9 cellular contexts compared by ENCODE assay signal in genomic region chr19:16456652-16457194, GRCh38. TPM values are rescaled to one million over a fixed set of nuclear protein-coding genes. Genes with fewer than 3 reads are reported as not detected.
A peak's percentile ranks its signal among the peaks of the same experiment; 100 is the strongest.
DNase-seq lines count a peak whose midpoint lies in the region; ATAC-seq, FAIRE-seq and TF ChIP-seq lines count a peak whose summit lies in the region.
"Had no signal": no experiment of that assay in that cellular context is flagged by ENCODE, and none has a peak within 500 bp of the region (broad histone marks: within the 10 kb centered on the region; RNA-seq: fewer than 3 reads in every experiment).

No MANE protein-coding gene starts in this region.

- dilution Hi-C loops in endothelial cell of umbilical vein (cut with MboI; ENCODE audit: extremely low pct_ligation_motif_present, low sequenced_read_pairs) = no loop called here

- peak overlapping the region; percentile 5 for H3K4me2 ChIP-seq in endothelial cell of umbilical vein (ENCODE audit: insufficient read depth, low read length)
- H3K4me2 ChIP-seq in parathyroid adenoma (ENCODE audit: low read length) = peak overlapping the region; percentile 51
- H3K4me2 ChIP-seq: PC-9 had no signal

- FAIRE-seq in endothelial cell of umbilical vein (lab: Jason Lieb, UNC) = no peak

- no peaks in the 10 kb centered on the region for H3K9me3 Mint-ChIP-seq in CD4-positive, alpha-beta memory T cell

- no peak overlapping the region for H3K4me3 ChIP-seq in CD4-positive, alpha-beta memory T cell (ENCODE audit: low read length in 2 of 2)
- H3K4me3 ChIP-seq in endothelial cell of umbilical vein (replicated peaks in 1 of 3; ENCODE audit: insufficient read depth in 1 of 3, low read depth in 1 of 3, low read length in 3 of 3) (no peak overlapping the region), parathyroid adenoma (ENCODE audit: low read depth, low read length) (peak overlapping the region; percentile 2)
- H3K4me3 ChIP-seq: PC-9 had no signal

- DNase-seq in CD4-positive, alpha-beta memory T cell = no peak
- DNase-seq in Kasumi-1 (lab: John Stamatoyannopoulos, UW) (peak; percentile 9 to 11), endothelial cell of umbilical vein (ENCODE audit: low read depth, low spot score) (no peak), cerebellar cortex (ENCODE audit: low spot score) (no peak), NOMO-1 treated with dmso at 0.1 percent for 144 hours (lab: John Stamatoyannopoulos, UW; ENCODE audit: unreplicated experiment) (no peak)

- POLR2A ChIA-PET in CD4-positive, alpha-beta memory T cell (lab: Charles Lee; ENCODE audit: partially characterized antibody) = no interaction called here
- POLR2A ChIA-PET in endothelial cell of umbilical vein (lab: Charles Lee) = interaction anchor here (0.6 kb wide), 1 partner anchor 10 kb away, joined by 3 read pairs; no protein-coding TSS in a partner anchor

- no peaks in the 10 kb centered on the region for H3K36me3 ChIP-seq in CD4-positive, alpha-beta memory T cell (ENCODE audit: insufficient read depth, low read length)
- H3K36me3 ChIP-seq in endothelial cell of umbilical vein (ENCODE audit: control insufficient read depth in 2 of 2, extremely low read depth in 1 of 2, insufficient read depth in 2 of 2, low read length in 2 of 2) (no peaks in the 10 kb centered on the region), parathyroid adenoma (ENCODE audit: control insufficient read depth, insufficient read depth, low read length) (no peaks in the 10 kb centered on the region)

- peaks cover 46% of the 10 kb centered on the region for H3K79me2 ChIP-seq in endothelial cell of umbilical vein (ENCODE audit: control insufficient read depth, insufficient read depth, low read length)
- H3K79me2 ChIP-seq in parathyroid adenoma = peaks cover 47% of the 10 kb centered on the region

- no peaks in the 10 kb centered on the region for H3K36me3 Mint-ChIP-seq in CD4-positive, alpha-beta memory T cell

- no peaks in the 10 kb centered on the region for H3K27me3 ChIP-seq in CD4-positive, alpha-beta memory T cell (ENCODE audit: insufficient read depth, low read length)
- H3K27me3 ChIP-seq in endothelial cell of umbilical vein (ENCODE audit: control insufficient read depth in 2 of 2, insufficient read depth in 2 of 2, low read length in 2 of 2) (no peaks in the 10 kb centered on the region), parathyroid adenoma (ENCODE audit: control insufficient read depth, insufficient read depth, low read length) (no peaks in the 10 kb centered on the region)

- H3K4me3 Mint-ChIP-seq in CD4-positive, alpha-beta memory T cell = peak overlapping the region in 4 of 8 donors; percentile 28 to 57 (median 40)

- TF ChIP-seq CTCF in endothelial cell of umbilical vein (IDR thresholded peaks at IDR 0.05; ENCODE audit: extremely low read depth in 1 of 2, insufficient read depth in 1 of 2, low read depth in 1 of 2, low read length in 2 of 2) (no peak), parathyroid adenoma (IDR thresholded peaks at IDR 0.05) (no peak)

- no peaks in the 10 kb centered on the region for H3K9me3 ChIP-seq in CD4-positive, alpha-beta memory T cell (ENCODE audit: control insufficient read depth in 1 of 2, low read length in 2 of 2)
- H3K9me3 ChIP-seq in endothelial cell of umbilical vein (replicated peaks; ENCODE audit: control insufficient read depth, insufficient read depth, low read length) = no peaks in the 10 kb centered on the region
- no peaks in the 10 kb centered on the region for H3K9me3 ChIP-seq in parathyroid adenoma (ENCODE audit: control insufficient read depth, low read length)

- no TSS peak for BruUV-seq in endothelial cell of umbilical vein (replicated peaks; lab: Mats Ljungman, UMichigan)

- no peaks in the 10 kb centered on the region for H3K27me3 Mint-ChIP-seq in CD4-positive, alpha-beta memory T cell

- H2AFZ ChIP-seq in endothelial cell of umbilical vein (ENCODE audit: low read depth, low read length) (no peak overlapping the region), parathyroid adenoma (peak overlapping the region; percentile 62)
- H2AFZ ChIP-seq: PC-9 had no signal

- H3K27ac Mint-ChIP-seq in CD4-positive, alpha-beta memory T cell = peak overlapping the region in 5 of 7 donors; percentile 19 to 85 (median 48)

- CTCF ChIA-PET in CD4-positive, alpha-beta memory T cell (lab: Charles Lee; ENCODE audit: partially characterized antibody) = no interaction called here
- CTCF ChIA-PET in endothelial cell of umbilical vein (lab: Charles Lee) = interaction anchor here (1.0 to 1.7 kb wide), 2 partner anchors 10 to 21 kb away, joined by 3 to 7 read pairs; no protein-coding TSS in a partner anchor

- peaks cover 19% of the 10 kb centered on the region for H3K4me1 ChIP-seq in CD4-positive, alpha-beta memory T cell (ENCODE audit: insufficient read depth, low read length)
- H3K4me1 ChIP-seq in endothelial cell of umbilical vein (ENCODE audit: control insufficient read depth, extremely low read depth, insufficient read depth, low read length) (peaks cover 19% of the 10 kb centered on the region), parathyroid adenoma (peaks cover 40% of the 10 kb centered on the region)

- intact Hi-C loops in CD4-positive, alpha-beta memory T cell (cut with micrococcal nuclease) = no loop called here
- intact Hi-C loops in endothelial cell of umbilical vein (cut with micrococcal nuclease) = no loop called here

- H3K4me1 Mint-ChIP-seq in CD4-positive, alpha-beta memory T cell = peaks cover 33 to 65% (median 48%) of the 10 kb centered on the region in 4 donors

- H3K9me1 ChIP-seq in endothelial cell of umbilical vein (replicated peaks; ENCODE audit: control insufficient read depth, extremely low read depth, insufficient read depth, low read length) = no peaks in the 10 kb centered on the region

- H4K20me1 ChIP-seq in endothelial cell of umbilical vein (replicated peaks; ENCODE audit: control insufficient read depth, extremely low read depth, insufficient read depth, low read length) = no peaks in the 10 kb centered on the region

- H3K27ac ChIP-seq in CD4-positive, alpha-beta memory T cell (ENCODE audit: low read depth, low read length) = no peak overlapping the region
- H3K27ac ChIP-seq in endothelial cell of umbilical vein (ENCODE audit: insufficient read depth, low read depth, low read length) (no peak overlapping the region), parathyroid adenoma (peak overlapping the region; percentile 80)
- H3K27ac ChIP-seq: PC-9 had no signal

- ATAC-seq in GM18867 (IDR thresholded peaks at IDR 0.05; ENCODE audit: unreplicated experiment) (no peak), GM18907 (IDR thresholded peaks at IDR 0.05; ENCODE audit: unreplicated experiment) (no peak)

- no peak overlapping the region for H3K9ac ChIP-seq in endothelial cell of umbilical vein (replicated peaks; ENCODE audit: extremely low read depth, insufficient read depth, low read length)
- no peak overlapping the region for H3K9ac ChIP-seq in parathyroid adenoma

- TF ChIP-seq POLR2A in endothelial cell of umbilical vein (IDR thresholded peaks at IDR 0.05; ENCODE audit: low read depth, low read length) = no peak

TF ChIP-seq in endothelial cell of umbilical vein, 7 proteins besides CTCF, POLR2A, EP300 and RAD21 (continues in another document):
- no peak for TF ChIP-seq JUN (IDR thresholded peaks at IDR 0.05; ENCODE audit: borderline replicate concordance, insufficient read depth, insufficient read length, low read depth)
- no peak for TF ChIP-seq POLR2AphosphoS5 (IDR thresholded peaks at IDR 0.05; ENCODE audit: insufficient read depth, low read depth, low read length)
- TF ChIP-seq GATA2 (IDR thresholded peaks at IDR 0.05; ENCODE audit: insufficient read depth, insufficient read length, low read depth, low read length) = no peak
- TF ChIP-seq MAX (IDR thresholded peaks at IDR 0.05; ENCODE audit: insufficient read depth, insufficient read length) = no peak
- no peak for TF ChIP-seq EZH2 (IDR thresholded peaks at IDR 0.05; ENCODE audit: borderline replicate concordance, low read depth, low read length, severe bottlenecking)

RNA-seq across cellular contexts. Expression of gene EPS15L1, which starts 15.0 kb away (rescaled TPM):
- 10 to 100 TPM; 53.6 to 55.8 TPM for total RNA-seq in CD4-positive, alpha-beta memory T cell
- polyA plus RNA-seq in CD4-positive, alpha-beta memory T cell = 10 to 100 TPM in 1 of 2 donors, 1 to 10 TPM in 1; 6.6 to 12.7 TPM
- total RNA-seq in endothelial cell of umbilical vein = 31.2 and 38.8 TPM in 2 replicates
- 14.5 and 16.5 TPM in 2 replicates for polyA plus RNA-seq in endothelial cell of umbilical vein
- 13.2 and 14.2 TPM in 2 replicates for polyA plus RNA-seq in endothelial cell of umbilical vein (2011; cell fraction: cytosol; rRNA removed)
- 29.6 and 31.8 TPM in 2 replicates for polyA plus RNA-seq in endothelial cell of umbilical vein (2011; cell fraction: nucleus; rRNA removed)
- polyA plus RNA-seq in endothelial cell of umbilical vein (2012) = 28.2 and 29.0 TPM in 2 replicates
- polyA minus RNA-seq in endothelial cell of umbilical vein = 19.2 and 21.6 TPM in 2 replicates
- 12.3 TPM for polyA minus RNA-seq in endothelial cell of umbilical vein (2011; cell fraction: cytosol; rRNA and poly(A)+ RNA removed)
- 36.1 TPM in 2 replicates for polyA minus RNA-seq in endothelial cell of umbilical vein (2011; cell fraction: nucleus; rRNA and poly(A)+ RNA removed)

RNA-seq across cellular contexts. Expression of gene CALR3, which starts 39.2 kb away (rescaled TPM):
- not detected for total RNA-seq in CD4-positive, alpha-beta memory T cell
- polyA plus RNA-seq in CD4-positive, alpha-beta memory T cell = not detected
- not detected in 2 replicates for total RNA-seq in endothelial cell of umbilical vein
- polyA plus RNA-seq in endothelial cell of umbilical vein = not detected in 2 replicates
- not detected in 2 replicates for polyA plus RNA-seq in endothelial cell of umbilical vein (2011; cell fraction: cytosol; rRNA removed)
- not detected in 2 replicates for polyA plus RNA-seq in endothelial cell of umbilical vein (2011; cell fraction: nucleus; rRNA removed)
- not detected in 2 replicates for polyA plus RNA-seq in endothelial cell of umbilical vein (2012)
- not detected in 2 replicates for polyA minus RNA-seq in endothelial cell of umbilical vein
- not detected for polyA minus RNA-seq in endothelial cell of umbilical vein (2011; cell fraction: cytosol; rRNA and poly(A)+ RNA removed)
- not detected in 2 replicates for polyA minus RNA-seq in endothelial cell of umbilical vein (2011; cell fraction: nucleus; rRNA and poly(A)+ RNA removed)
- total RNA-seq: PC-9 had no signal

RNA-seq across cellular contexts. Expression of gene C19orf44, which starts 39.5 kb away (rescaled TPM):
- 1 to 10 TPM; 4.6 to 6.7 TPM for total RNA-seq in CD4-positive, alpha-beta memory T cell
- polyA plus RNA-seq in CD4-positive, alpha-beta memory T cell = 1 to 10 TPM in 1 of 2 donors, under 1 TPM in 1; 0.38 to 1.7 TPM
- 4.3 and 4.8 TPM in 2 replicates for total RNA-seq in endothelial cell of umbilical vein
- polyA plus RNA-seq in endothelial cell of umbilical vein = 2.8 and 3.5 TPM in 2 replicates
- 3.2 and 3.5 TPM in 2 replicates for polyA plus RNA-seq in endothelial cell of umbilical vein (2011; cell fraction: cytosol; rRNA removed)
- polyA plus RNA-seq in endothelial cell of umbilical vein (2011; cell fraction: nucleus; rRNA removed) = 7.7 and 8.4 TPM in 2 replicates
- polyA plus RNA-seq in endothelial cell of umbilical vein (2012) = 2.6 and 4.2 TPM in 2 replicates
- polyA minus RNA-seq in endothelial cell of umbilical vein = 1.4 TPM in 2 replicates
- 5.8 TPM for polyA minus RNA-seq in endothelial cell of umbilical vein (2011; cell fraction: cytosol; rRNA and poly(A)+ RNA removed)
- 2.3 and 2.6 TPM in 2 replicates for polyA minus RNA-seq in endothelial cell of umbilical vein (2011; cell fraction: nucleus; rRNA and poly(A)+ RNA removed)

Comparison
In these comparisons a context has a peak if more than half of its experiments do, and no peak if none do; other contexts are left out.
1. DNase-seq: peak in Kasumi-1 (2 of 2); none in CD4-positive, alpha-beta memory T cell (0 of 5), endothelial cell of umbilical vein (single experiment), cerebellar cortex (single experiment) and NOMO-1 treated with dmso at 0.1 percent for 144 hours (single experiment).